In the genomic region with DNA sequence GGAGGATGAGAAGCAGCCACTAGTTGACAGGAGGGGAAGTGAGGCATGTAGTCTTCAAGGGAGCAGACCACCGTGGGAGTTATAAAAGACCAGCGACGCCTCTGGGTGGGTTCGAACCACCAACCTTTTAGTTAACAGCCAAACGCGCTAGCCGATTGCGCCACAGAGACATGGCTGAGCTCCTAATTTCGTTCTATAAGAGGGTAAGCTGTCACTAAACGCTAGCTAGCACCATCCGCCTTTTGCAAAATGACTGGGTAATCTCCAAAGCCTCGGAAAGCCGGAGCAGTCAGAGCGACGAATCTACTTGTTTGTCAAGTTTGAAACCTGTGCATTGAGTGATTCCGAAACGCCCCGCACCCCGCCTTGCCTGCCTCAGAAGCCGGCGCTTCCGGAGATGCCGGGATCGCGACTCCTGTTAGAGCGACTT, we compare ENCODE assay signal across 8 cellular contexts.
DNase-seq lines count a peak whose midpoint lies in the region; ATAC-seq and TF ChIP-seq lines count a peak whose summit lies in the region.
"Not testable (repeated sequence)": the region's sequence is repeated elsewhere in the genome, so short reads cannot be mapped to it uniquely, and the experiment has no call there.

No MANE protein-coding gene starts in this region.

- H3K4me3 ChIP-seq in BLaER1 treated with 17β-estradiol and CSF1 and Interleukin-3, amounts not matched to agents 10 nM and 100 nM, result peak overlapping the region in 2 of 10 experiments; percentile 28 to 34; a peak in 1 of 20 replicates
- H3K4me3 ChIP-seq in iPS DF 6.9 (ENCODE audit: low read length), result peak overlapping the region; percentile 17; the same call in 1 of the 2 replicates
- peak overlapping the region; percentile 25 to 27 for H3K4me3 ChIP-seq in neutrophil (ENCODE audit: low read depth in 1 of 2, low read length in 1 of 2)

- H3K36me3 ChIP-seq in BLaER1 treated with 17β-estradiol and CSF1 and Interleukin-3, amounts not matched to agents 10 nM and 100 nM; iPS DF 6.9 (ENCODE audit: control insufficient read depth, insufficient read depth, low read length); neutrophil: not testable (repeated sequence)

- no CpG with 5 or more reads among the region's 26 CpGs for WGBS in iPS DF 6.9 (ENCODE audit: insufficient coverage, insufficient read length)

- not testable (repeated sequence) for H3K9ac ChIP-seq in BLaER1 treated with 17β-estradiol and CSF1 and Interleukin-3, amounts not matched to agents 10 nM and 100 nM

- peak overlapping the region in 10 of 11 experiments; percentile 26 to 42 (median 36); a peak in 13 of 22 replicates for H3K4me2 ChIP-seq in BLaER1 treated with 17β-estradiol and CSF1 and Interleukin-3, amounts not matched to agents 10 nM and 100 nM

- not testable (repeated sequence) for H3K27me3 ChIP-seq in BLaER1 treated with 17β-estradiol and CSF1 and Interleukin-3, amounts not matched to agents 10 nM and 100 nM; iPS DF 6.9 (ENCODE audit: control insufficient read depth, insufficient read depth, low read length); neutrophil

- not testable (repeated sequence) for TF ChIP-seq CTCF in neutrophil (IDR thresholded peaks at IDR 0.05)

- not testable (repeated sequence) for H3K4me1 Mint-ChIP-seq in activated T-cell treated with anti-CD3 and anti-CD28 coated beads, Interleukin-2, amount 50 U/mL, for 24 hours (ENCODE audit: low read depth); central memory CD8-positive, alpha-beta T cell

- H3K4me1 ChIP-seq in BLaER1 treated with 17β-estradiol and CSF1 and Interleukin-3, amounts not matched to agents 10 nM and 100 nM; iPS DF 6.9 (ENCODE audit: control insufficient read depth, insufficient read depth, low read length); neutrophil (ENCODE audit: control insufficient read depth in 1 of 2, insufficient read depth in 1 of 2, low read depth in 1 of 2, low read length in 1 of 2): not testable (repeated sequence)

- DNase-seq in T-helper 1 cell, result peak in 4 of 5 donors; percentile 16 to 83 (median 25)
- peak; percentile 79 for DNase-seq in activated T-cell treated with anti-CD3 and anti-CD28 coated beads, Interleukin-2, amount 50 U/mL, for 24 hours
- peak; percentile 13 to 21 for DNase-seq in central memory CD8-positive, alpha-beta T cell (ENCODE audit: low spot score in 2 of 2)
- not testable (repeated sequence) for DNase-seq in iPS DF 6.9 (ENCODE audit: low read depth, low spot score)
- peak; percentile 47 to 55 for DNase-seq in stimulated activated CD8-positive, alpha-beta memory T cell treated with anti-CD3 and anti-CD28 coated beads, Interleukin-15, amount 100 ng/mL, for 48 hours (ENCODE audit: low read depth in 2 of 2)

- not testable (repeated sequence) for H3K9me3 Mint-ChIP-seq in activated T-cell treated with anti-CD3 and anti-CD28 coated beads, Interleukin-2, amount 50 U/mL, for 24 hours; central memory CD8-positive, alpha-beta T cell

- not testable (repeated sequence) for H3K27me3 Mint-ChIP-seq in activated T-cell treated with anti-CD3 and anti-CD28 coated beads, Interleukin-2, amount 50 U/mL, for 24 hours; central memory CD8-positive, alpha-beta T cell

- H3K4me3 Mint-ChIP-seq in activated T-cell treated with anti-CD3 and anti-CD28 coated beads, Interleukin-2, amount 50 U/mL, for 24 hours, result peak overlapping the region; percentile 69
- H3K4me3 Mint-ChIP-seq in central memory CD8-positive, alpha-beta T cell, result peak overlapping the region; percentile 64

- peak; percentile 68 for ATAC-seq in HG03108 (IDR thresholded peaks at IDR 0.05; ENCODE audit: unreplicated experiment)
- peak; percentile 64 for ATAC-seq in central memory CD8-positive, alpha-beta T cell (replicated peaks; ENCODE audit: extremely low read depth, poor library complexity, severe bottlenecking)

- H3K27ac ChIP-seq in BLaER1 treated with 17β-estradiol and CSF1 and Interleukin-3, amounts not matched to agents 10 nM and 100 nM; iPS DF 6.9 (ENCODE audit: low read length); neutrophil: not testable (repeated sequence)

- not testable (repeated sequence) for H3K36me3 Mint-ChIP-seq in activated T-cell treated with anti-CD3 and anti-CD28 coated beads, Interleukin-2, amount 50 U/mL, for 24 hours (ENCODE audit: low read depth); central memory CD8-positive, alpha-beta T cell (ENCODE audit: insufficient read depth)

- H4K20me1 ChIP-seq in BLaER1 treated with 17β-estradiol and CSF1 and Interleukin-3, amounts not matched to agents 10 nM and 100 nM, result not testable (repeated sequence)

- not testable (repeated sequence) for H3K9me3 ChIP-seq in BLaER1 treated with 17β-estradiol and CSF1 and Interleukin-3, amounts not matched to agents 10 nM and 100 nM (replicated peaks in 1 of 11); iPS DF 6.9 (ENCODE audit: control insufficient read depth, insufficient read depth, low read length); neutrophil

- H3K27ac Mint-ChIP-seq in activated T-cell treated with anti-CD3 and anti-CD28 coated beads, Interleukin-2, amount 50 U/mL, for 24 hours, result peak overlapping the region; percentile 90
- peak overlapping the region; percentile 38 for H3K27ac Mint-ChIP-seq in central memory CD8-positive, alpha-beta T cell (ENCODE audit: low read depth)
